In genomic region chr14:96617635-96618034, GRCh38 we compare ENCODE assay signal across 1 cellular context.
TF ChIP-seq lines count a peak whose summit lies in the region.

No MANE protein-coding gene starts in this region.

TF ChIP-seq in GM23338, 12 proteins besides CTCF, POLR2A, EP300 and RAD21 (continued from another document):
- TF ChIP-seq EZH2 (IDR thresholded peaks at IDR 0.05; ENCODE audit: low read depth, unreplicated experiment) (no peak), ETS1 (IDR thresholded peaks at IDR 0.05) (no peak), ZNF114 (CRISPR knock-in tag; IDR thresholded peaks at IDR 0.05) (no peak), ZNF331 (CRISPR knock-in tag; IDR thresholded peaks at IDR 0.05; ENCODE audit: low read depth) (no peak), ZNF462 (CRISPR knock-in tag; IDR thresholded peaks at IDR 0.05) (no peak), NANOG (IDR thresholded peaks at IDR 0.05; ENCODE audit: borderline replicate concordance) (no peak), JUNB (IDR thresholded peaks at IDR 0.05; ENCODE audit: unreplicated experiment) (no peak)
